Comparison of ENCODE assay signal across 12 cellular contexts in the genomic region with DNA sequence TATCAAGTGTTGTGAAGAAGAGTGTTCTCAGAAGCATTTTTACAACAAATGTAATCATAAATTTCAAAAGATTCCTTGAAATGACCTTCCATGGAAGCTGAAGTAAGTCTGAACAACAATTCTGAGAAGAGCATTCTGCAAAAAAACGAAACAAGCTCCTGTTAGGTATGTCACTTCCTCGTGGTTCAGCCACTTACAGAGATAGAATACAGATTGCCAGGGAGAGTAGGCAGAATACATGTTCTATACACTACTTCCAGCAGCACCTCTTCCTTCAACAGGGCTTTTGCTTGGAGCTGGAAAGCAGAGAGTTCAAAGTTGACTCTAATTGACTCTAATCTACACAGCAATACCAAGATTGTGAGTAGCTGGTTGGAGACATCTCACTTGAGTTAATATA.
DNase-seq lines count a peak whose midpoint lies in the region; ATAC-seq lines count a peak whose summit lies in the region.
"Had no signal": no experiment of that assay in that cellular context is flagged by ENCODE, and none has a peak within 500 bp of the region (broad histone marks: within the 10 kb centered on the region; RNA-seq: fewer than 3 reads in every experiment).

No MANE protein-coding gene starts in this region.

- ATAC-seq in stimulated activated naive CD8-positive, alpha-beta T cell treated with anti-CD3 and anti-CD28 coated beads, Interleukin-15, amount 100 ng/mL, for 72 hours: peak; percentile 33
- ATAC-seq in stimulated activated naive CD8-positive, alpha-beta T cell treated with anti-CD3 and anti-CD28 coated beads, Interleukin-15, Interleukin-2, amounts not matched to agents 100 U/mL and 50 U/mL, for 24 hours: no peak
- ATAC-seq: HCT116 had no signal

- H3K9me3 Mint-ChIP-seq in activated CD4-positive, alpha-beta T cell treated with anti-CD3 and anti-CD28 coated beads, Interleukin-2, amount 10 ng/mL, durations not matched to agents 7 days and 5 days: peaks cover 5% of the 10 kb centered on the region
- peaks cover 0 to 9% of the 10 kb centered on the region in 2 donors for H3K9me3 Mint-ChIP-seq in stimulated activated naive CD8-positive, alpha-beta T cell treated with anti-CD3 and anti-CD28 coated beads, Interleukin-15, amount 100 ng/mL, for 72 hours
- no peaks in the 10 kb centered on the region for H3K9me3 Mint-ChIP-seq in activated T-helper 2 cell treated with anti-CD3 and anti-CD28 coated beads, Interferon-gamma antibody, Interleukin-2, Interleukin-4, amounts not matched to agents 10 μg/mL and 5 μg/mL and 100 μg/mL, durations not matched to agents 14 hours and 24 hours and 36 hours

- CTCF ChIA-PET in activated CD4-positive, alpha-beta T cell treated with anti-CD3 and anti-CD28 coated beads, Interleukin-2, amount 10 ng/mL, durations not matched to agents 7 days and 5 days (lab: Charles Lee): no interaction called here

- POLR2A ChIA-PET in activated CD4-positive, alpha-beta T cell treated with anti-CD3 and anti-CD28 coated beads, Interleukin-2, amount 10 ng/mL, durations not matched to agents 7 days and 5 days (lab: Charles Lee): no interaction called here

- peaks cover 18% of the 10 kb centered on the region for H3K4me1 Mint-ChIP-seq in activated CD4-positive, alpha-beta T cell treated with anti-CD3 and anti-CD28 coated beads, Interleukin-2, amount 10 ng/mL, durations not matched to agents 7 days and 5 days
- peaks cover 9% of the 10 kb centered on the region for H3K4me1 Mint-ChIP-seq in stimulated activated naive CD8-positive, alpha-beta T cell treated with anti-CD3 and anti-CD28 coated beads, Interleukin-15, amount 100 ng/mL, for 72 hours
- peaks cover 32% of the 10 kb centered on the region for H3K4me1 Mint-ChIP-seq in activated T-helper 2 cell treated with anti-CD3 and anti-CD28 coated beads, Interferon-gamma antibody, Interleukin-2, Interleukin-4, amounts not matched to agents 10 μg/mL and 5 μg/mL and 100 μg/mL, durations not matched to agents 14 hours and 24 hours and 36 hours (ENCODE audit: low read depth)

- no peaks in the 10 kb centered on the region for H3K27me3 Mint-ChIP-seq in activated CD4-positive, alpha-beta T cell treated with anti-CD3 and anti-CD28 coated beads, Interleukin-2, amount 10 ng/mL, durations not matched to agents 7 days and 5 days
- no peaks in the 10 kb centered on the region for H3K27me3 Mint-ChIP-seq in stimulated activated naive CD8-positive, alpha-beta T cell treated with anti-CD3 and anti-CD28 coated beads, Interleukin-15, amount 100 ng/mL, for 72 hours
- H3K27me3 Mint-ChIP-seq in activated T-helper 2 cell treated with anti-CD3 and anti-CD28 coated beads, Interferon-gamma antibody, Interleukin-2, Interleukin-4, amounts not matched to agents 10 μg/mL and 5 μg/mL and 100 μg/mL, durations not matched to agents 14 hours and 24 hours and 36 hours (ENCODE audit: low read depth): no peaks in the 10 kb centered on the region
- H3K27me3 Mint-ChIP-seq: CD4-positive, CD25-positive, alpha-beta regulatory T cell had no signal

- no peaks in the 10 kb centered on the region for H3K36me3 Mint-ChIP-seq in activated CD4-positive, alpha-beta T cell treated with anti-CD3 and anti-CD28 coated beads, Interleukin-2, amount 10 ng/mL, durations not matched to agents 7 days and 5 days (ENCODE audit: low read depth)
- H3K36me3 Mint-ChIP-seq in activated T-helper 2 cell treated with anti-CD3 and anti-CD28 coated beads, Interferon-gamma antibody, Interleukin-2, Interleukin-4, amounts not matched to agents 10 μg/mL and 5 μg/mL and 100 μg/mL, durations not matched to agents 14 hours and 24 hours and 36 hours (ENCODE audit: low read depth): no peaks in the 10 kb centered on the region
- H3K36me3 Mint-ChIP-seq: CD4-positive, CD25-positive, alpha-beta regulatory T cell had no signal

- DNase-seq in activated CD4-positive, alpha-beta T cell treated with anti-CD3 and anti-CD28 coated beads, Interleukin-2, amount 10 ng/mL, durations not matched to agents 7 days and 5 days: no peak
- DNase-seq in activated CD4-positive, alpha-beta T cell treated with anti-CD3 and anti-CD28 coated beads for 4 hours: no peak
- DNase-seq in stimulated activated naive CD8-positive, alpha-beta T cell treated with anti-CD3 and anti-CD28 coated beads, Interleukin-15, amount 100 ng/mL, for 72 hours: no peak
- no peak for DNase-seq in stimulated activated naive CD8-positive, alpha-beta T cell treated with anti-CD3 and anti-CD28 coated beads, Interleukin-15, Interleukin-2, amounts not matched to agents 100 U/mL and 50 U/mL, for 24 hours
- no peak for DNase-seq in activated T-helper 2 cell treated with anti-CD3 and anti-CD28 coated beads, Interferon-gamma antibody, Interleukin-2, Interleukin-4, amounts not matched to agents 10 μg/mL and 5 μg/mL and 100 μg/mL, durations not matched to agents 14 hours and 24 hours and 36 hours (ENCODE audit: low spot score)
- no peak for DNase-seq in posterior cingulate gyrus
- no peak for DNase-seq in UCSD-AML1 (lab: John Stamatoyannopoulos, UW; ENCODE audit: unreplicated experiment)
- DNase-seq: ACHN, DMS79, GM23248 had no signal

- H3K4me3 Mint-ChIP-seq in activated CD4-positive, alpha-beta T cell treated with anti-CD3 and anti-CD28 coated beads, Interleukin-2, amount 10 ng/mL, durations not matched to agents 7 days and 5 days: peak overlapping the region; percentile 57
- no peak overlapping the region for H3K4me3 Mint-ChIP-seq in stimulated activated naive CD8-positive, alpha-beta T cell treated with anti-CD3 and anti-CD28 coated beads, Interleukin-15, amount 100 ng/mL, for 72 hours
- no peak overlapping the region for H3K4me3 Mint-ChIP-seq in activated T-helper 2 cell treated with anti-CD3 and anti-CD28 coated beads, Interferon-gamma antibody, Interleukin-2, Interleukin-4, amounts not matched to agents 10 μg/mL and 5 μg/mL and 100 μg/mL, durations not matched to agents 14 hours and 24 hours and 36 hours (ENCODE audit: low read depth)
- H3K4me3 Mint-ChIP-seq: CD4-positive, CD25-positive, alpha-beta regulatory T cell had no signal

- peak overlapping the region; percentile 68 for H3K27ac Mint-ChIP-seq in activated CD4-positive, alpha-beta T cell treated with anti-CD3 and anti-CD28 coated beads, Interleukin-2, amount 10 ng/mL, durations not matched to agents 7 days and 5 days
- H3K27ac Mint-ChIP-seq in stimulated activated naive CD8-positive, alpha-beta T cell treated with anti-CD3 and anti-CD28 coated beads, Interleukin-15, amount 100 ng/mL, for 72 hours: no peak overlapping the region
- peak overlapping the region; percentile 34 for H3K27ac Mint-ChIP-seq in activated T-helper 2 cell treated with anti-CD3 and anti-CD28 coated beads, Interferon-gamma antibody, Interleukin-2, Interleukin-4, amounts not matched to agents 10 μg/mL and 5 μg/mL and 100 μg/mL, durations not matched to agents 14 hours and 24 hours and 36 hours
- H3K27ac Mint-ChIP-seq: CD4-positive, CD25-positive, alpha-beta regulatory T cell had no signal

- intact Hi-C loops in activated T-helper 2 cell treated with anti-CD3 and anti-CD28 coated beads, Interferon-gamma antibody, Interleukin-2, Interleukin-4, amounts not matched to agents 10 μg/mL and 5 μg/mL and 100 μg/mL, durations not matched to agents 14 hours and 24 hours and 36 hours (cut with micrococcal nuclease): loop anchor here (10.0 kb wide), 1 partner anchor 373 kb away; no protein-coding TSS in a partner anchor
- intact Hi-C loops in posterior cingulate gyrus (cut with DNase I): no loop called here

Comparison
In these comparisons a context has a peak if more than half of its experiments do, and no peak if none do; other contexts are left out.
1. H3K27ac Mint-ChIP-seq: peak in activated CD4-positive, alpha-beta T cell treated with anti-CD3 and anti-CD28 coated beads, Interleukin-2, amount 10 ng/mL, durations not matched to agents 7 days and 5 days (single experiment) and activated T-helper 2 cell treated with anti-CD3 and anti-CD28 coated beads, Interferon-gamma antibody, Interleukin-2, Interleukin-4, amounts not matched to agents 10 μg/mL and 5 μg/mL and 100 μg/mL, durations not matched to agents 14 hours and 24 hours and 36 hours (single experiment); none in stimulated activated naive CD8-positive, alpha-beta T cell treated with anti-CD3 and anti-CD28 coated beads, Interleukin-15, amount 100 ng/mL, for 72 hours (0 of 2).